Comparison of ENCODE assay signal across 27 cellular contexts in genomic region chr6:21083708-21084107, GRCh38.
"Had no signal": no experiment of that assay in that cellular context is flagged by ENCODE, and none has a peak within 500 bp of the region (broad histone marks: within the 10 kb centered on the region; RNA-seq: fewer than 3 reads in every experiment).

No MANE protein-coding gene starts in this region.

- FAIRE-seq: urothelium cell line had no signal

- H3K4me1 ChIP-seq: suprapubic skin, testis, thyroid gland, tibial nerve, upper lobe of left lung, upper lobe of right lung, uterus, vagina had no signal

- H3K27me3 ChIP-seq: stomach, suprapubic skin, testis, thyroid gland, tibial artery, tibial nerve, transverse colon, upper lobe of left lung, upper lobe of right lung, uterus, vagina had no signal

- H3K9me3 ChIP-seq: stomach, suprapubic skin, testis, thoracic aorta, thyroid gland, tibial artery, tibial nerve, transverse colon, upper lobe of left lung, upper lobe of right lung, uterus, vagina had no signal

- H3K27ac ChIP-seq: stomach, suprapubic skin, testis, thoracic aorta, thyroid gland, tibial artery, tibial nerve, transverse colon, upper lobe of left lung, upper lobe of right lung, uterus, vagina had no signal

- H3K27ac Mint-ChIP-seq: stimulated activated memory B cell treated with anti-CD40 and anti-IgM and Interleukin-4, amounts not matched to agents 10 μg/mL and 1 μg/mL and 100 μg/mL, for 72 hours; stimulated activated naive B cell treated with anti-CD40 and anti-IgM and Interleukin-4, amounts not matched to agents 10 μg/mL and 1 μg/mL and 100 μg/mL, for 72 hours; stimulated activated naive CD8-positive, alpha-beta T cell treated with anti-CD3 and anti-CD28 coated beads, Interleukin-15, amount 100 ng/mL, for 72 hours; stimulated activated naive CD8-positive, alpha-beta T cell treated with anti-CD3 and anti-CD28 coated beads, Interleukin-15, Interleukin-2, amounts not matched to agents 100 ng/mL and 50 ng/mL, for 24 hours; type B pancreatic cell had no signal

- H3K4me3 Mint-ChIP-seq: stimulated activated memory B cell treated with anti-CD40 and anti-IgM and Interleukin-4, amounts not matched to agents 10 μg/mL and 1 μg/mL and 100 μg/mL, for 72 hours; stimulated activated naive B cell treated with anti-CD40 and anti-IgM and Interleukin-4, amounts not matched to agents 10 μg/mL and 1 μg/mL and 100 μg/mL, for 72 hours; stimulated activated naive CD8-positive, alpha-beta T cell treated with anti-CD3 and anti-CD28 coated beads, Interleukin-15, amount 100 ng/mL, for 72 hours; stimulated activated naive CD8-positive, alpha-beta T cell treated with anti-CD3 and anti-CD28 coated beads, Interleukin-15, Interleukin-2, amounts not matched to agents 100 ng/mL and 50 ng/mL, for 24 hours; type B pancreatic cell had no signal

- H3K4me1 Mint-ChIP-seq: stimulated activated memory B cell treated with anti-CD40 and anti-IgM and Interleukin-4, amounts not matched to agents 10 μg/mL and 1 μg/mL and 100 μg/mL, for 72 hours; stimulated activated naive B cell treated with anti-CD40 and anti-IgM and Interleukin-4, amounts not matched to agents 10 μg/mL and 1 μg/mL and 100 μg/mL, for 72 hours; stimulated activated naive CD8-positive, alpha-beta T cell treated with anti-CD3 and anti-CD28 coated beads, Interleukin-15, amount 100 ng/mL, for 72 hours had no signal

- DNase-seq: stimulated activated CD4-positive, alpha-beta T cell treated with anti-CD3 and anti-CD28 coated beads, Interleukin-2, amount 100 ng/mL, for 48 hours; stimulated activated CD4-positive, alpha-beta T cell treated with anti-CD3 and anti-CD28 coated beads, Interleukin-4, amount 100 ng/mL, for 1 hour; stimulated activated CD4-positive, alpha-beta T cell treated with anti-CD3 and anti-CD28 coated beads, Interleukin-4, amount 100 ng/mL, for 24 hours; stimulated activated CD4-positive, alpha-beta T cell treated with anti-CD3 and anti-CD28 coated beads, Interleukin-4, amount 100 ng/mL, for 4 hours; stimulated activated CD8-positive, alpha-beta memory T cell treated with anti-CD3 and anti-CD28 coated beads, Interleukin-4, amount 100 ng/mL, for 48 hours; stimulated activated naive B cell treated with anti-CD40 and anti-IgM and Interleukin-4, amounts not matched to agents 10 μg/mL and 1 μg/mL and 100 μg/mL, for 72 hours; stimulated activated naive CD4-positive, alpha-beta T cell; stimulated activated naive CD4-positive, alpha-beta T cell treated with Interleukin-2 at 50 U/mL for 16 hours; stimulated activated naive CD8-positive, alpha-beta T cell treated with anti-CD3 and anti-CD28 coated beads, Interleukin-15, amount 100 ng/mL, for 72 hours; stimulated activated naive CD8-positive, alpha-beta T cell treated with anti-CD3 and anti-CD28 coated beads, Interleukin-15, Interleukin-2, amounts not matched to agents 100 U/mL and 50 U/mL, for 24 hours; stomach; substantia nigra; testis; thyroid gland; tibial artery; transverse colon; upper lobe of left lung; upper lobe of right lung; uterus had no signal

- H3K4me3 ChIP-seq: stomach, suprapubic skin, testis, thoracic aorta, thyroid gland, tibial artery, tibial nerve, transverse colon, upper lobe of left lung, upper lobe of right lung, uterus, vagina had no signal

- ATAC-seq: stimulated activated memory B cell treated with anti-CD40 and anti-IgM and Interleukin-4, amounts not matched to agents 10 μg/mL and 1 μg/mL and 100 μg/mL, for 72 hours; stimulated activated naive B cell treated with anti-CD40 and anti-IgM and Interleukin-4, amounts not matched to agents 10 μg/mL and 1 μg/mL and 100 μg/mL, for 72 hours; stimulated activated naive CD8-positive, alpha-beta T cell treated with anti-CD3 and anti-CD28 coated beads, Interleukin-15, amount 100 ng/mL, for 72 hours; stimulated activated naive CD8-positive, alpha-beta T cell treated with anti-CD3 and anti-CD28 coated beads, Interleukin-15, Interleukin-2, amounts not matched to agents 100 U/mL and 50 U/mL, for 24 hours; upper lobe of right lung had no signal

- H3K36me3 ChIP-seq: stomach, suprapubic skin, thoracic aorta, thyroid gland, tibial artery, upper lobe of left lung, upper lobe of right lung, uterus, vagina had no signal
